16 cellular contexts compared by ENCODE assay signal in the genomic region with DNA sequence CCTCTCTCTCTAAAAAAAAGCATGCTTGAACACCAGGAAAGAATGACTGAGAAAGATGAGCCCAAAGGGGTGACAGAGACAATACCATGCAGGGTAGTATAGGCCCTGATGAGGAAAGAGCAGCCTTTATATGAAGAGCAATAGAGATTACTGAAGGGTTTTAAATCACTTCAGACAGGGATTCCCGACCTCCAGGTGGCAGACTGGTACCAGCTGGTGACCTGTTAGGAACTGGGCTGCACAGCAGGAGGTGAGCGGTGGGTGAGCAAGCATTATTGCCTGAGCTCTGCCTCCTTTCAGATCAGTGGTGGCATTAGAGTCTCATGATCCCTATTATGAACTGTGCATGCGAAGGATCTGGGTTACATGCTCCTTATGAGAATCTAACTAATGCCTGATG. TPM values are rescaled to one million over a fixed set of nuclear protein-coding genes. Genes with fewer than 3 reads are reported as not detected.
DNase-seq lines count a peak whose midpoint lies in the region; TF ChIP-seq lines count a peak whose summit lies in the region.
"Had no signal": no experiment of that assay in that cellular context is flagged by ENCODE, and none has a peak within 500 bp of the region (broad histone marks: within the 10 kb centered on the region; RNA-seq: fewer than 3 reads in every experiment).

No MANE protein-coding gene starts in this region.

- H3K4me3 Mint-ChIP-seq in activated naive CD4-positive, alpha-beta T cell treated with anti-CD3 and anti-CD28 coated beads for 36 hours, result no peak overlapping the region
- no peak overlapping the region for H3K4me3 Mint-ChIP-seq in activated naive CD4-positive, alpha-beta T cell treated with anti-CD3 and anti-CD28 coated beads, Interleukin-2, amount 10 ng/mL, durations not matched to agents 7 days and 5 days
- H3K4me3 Mint-ChIP-seq in type B pancreatic cell, result no peak overlapping the region
- H3K4me3 Mint-ChIP-seq: HFFc6 had no signal

- no peak overlapping the region for H3K27ac ChIP-seq in VCaP
- H3K27ac ChIP-seq: A549, PC-9 had no signal

- CTCF ChIA-PET in activated naive CD4-positive, alpha-beta T cell treated with anti-CD3 and anti-CD28 coated beads for 36 hours (lab: Charles Lee), result no interaction called here
- CTCF ChIA-PET in activated naive CD4-positive, alpha-beta T cell treated with anti-CD3 and anti-CD28 coated beads, Interleukin-2, amount 10 ng/mL, durations not matched to agents 7 days and 5 days (lab: Charles Lee), result no interaction called here

- no peak overlapping the region for H3K4me3 ChIP-seq in LNCaP clone FGC (ENCODE audit: low read depth, low read length)
- H3K4me3 ChIP-seq: A549, PC-9 had no signal

- peaks cover 1% of the 10 kb centered on the region for H3K4me1 Mint-ChIP-seq in activated naive CD4-positive, alpha-beta T cell treated with anti-CD3 and anti-CD28 coated beads for 36 hours (ENCODE audit: low read depth)
- H3K4me1 Mint-ChIP-seq in activated naive CD4-positive, alpha-beta T cell treated with anti-CD3 and anti-CD28 coated beads, Interleukin-2, amount 10 ng/mL, durations not matched to agents 7 days and 5 days, result peaks cover 1% of the 10 kb centered on the region
- no peaks in the 10 kb centered on the region for H3K4me1 Mint-ChIP-seq in type B pancreatic cell (ENCODE audit: unreplicated experiment)

- peaks cover 86% of the 10 kb centered on the region for H3K36me3 Mint-ChIP-seq in activated naive CD4-positive, alpha-beta T cell treated with anti-CD3 and anti-CD28 coated beads for 36 hours (ENCODE audit: low read depth)
- peaks cover 80% of the 10 kb centered on the region for H3K36me3 Mint-ChIP-seq in activated naive CD4-positive, alpha-beta T cell treated with anti-CD3 and anti-CD28 coated beads, Interleukin-2, amount 10 ng/mL, durations not matched to agents 7 days and 5 days
- peaks cover 50% of the 10 kb centered on the region for H3K36me3 Mint-ChIP-seq in type B pancreatic cell

- H3K27me3 Mint-ChIP-seq in activated naive CD4-positive, alpha-beta T cell treated with anti-CD3 and anti-CD28 coated beads for 36 hours (ENCODE audit: low read depth), result no peaks in the 10 kb centered on the region
- H3K27me3 Mint-ChIP-seq in activated naive CD4-positive, alpha-beta T cell treated with anti-CD3 and anti-CD28 coated beads, Interleukin-2, amount 10 ng/mL, durations not matched to agents 7 days and 5 days, result no peaks in the 10 kb centered on the region
- no peaks in the 10 kb centered on the region for H3K27me3 Mint-ChIP-seq in type B pancreatic cell

- intact Hi-C loops in activated naive CD4-positive, alpha-beta T cell treated with anti-CD3 and anti-CD28 coated beads for 36 hours (cut with micrococcal nuclease), result no loop called here

- 0 out of 2 replicates have a peak, but pooled peaks have one; percentile 2 for TF ChIP-seq CTCF in LNCaP clone FGC (IDR thresholded peaks at IDR 0.05; ENCODE audit: control insufficient read depth, extremely low read depth, insufficient read depth)
- TF ChIP-seq CTCF in VCaP (conservative IDR thresholded peaks at IDR 0.05), result 0 out of 2 replicates have a peak, but pooled peaks have one; percentile 7
- TF ChIP-seq CTCF in type B pancreatic cell (conservative IDR thresholded peaks at IDR 0.05), result no peak

- peaks cover 26% of the 10 kb centered on the region for H3K9me3 Mint-ChIP-seq in activated naive CD4-positive, alpha-beta T cell treated with anti-CD3 and anti-CD28 coated beads for 36 hours
- peaks cover 28% of the 10 kb centered on the region for H3K9me3 Mint-ChIP-seq in activated naive CD4-positive, alpha-beta T cell treated with anti-CD3 and anti-CD28 coated beads, Interleukin-2, amount 10 ng/mL, durations not matched to agents 7 days and 5 days
- H3K9me3 Mint-ChIP-seq in type B pancreatic cell, result peaks cover 5% of the 10 kb centered on the region

- H3K27ac Mint-ChIP-seq in activated naive CD4-positive, alpha-beta T cell treated with anti-CD3 and anti-CD28 coated beads for 36 hours, result no peak overlapping the region
- H3K27ac Mint-ChIP-seq in activated naive CD4-positive, alpha-beta T cell treated with anti-CD3 and anti-CD28 coated beads, Interleukin-2, amount 10 ng/mL, durations not matched to agents 7 days and 5 days, result no peak overlapping the region
- H3K27ac Mint-ChIP-seq in type B pancreatic cell, result no peak overlapping the region
- H3K27ac Mint-ChIP-seq: HFFc6 had no signal

- DNase-seq in activated naive CD4-positive, alpha-beta T cell treated with anti-CD3 and anti-CD28 coated beads for 36 hours, result peak; percentile 16
- DNase-seq in activated naive CD4-positive, alpha-beta T cell treated with anti-CD3 and anti-CD28 coated beads, Interleukin-2, amount 10 ng/mL, durations not matched to agents 7 days and 5 days, result no peak
- no peak for DNase-seq in LNCaP clone FGC (ENCODE audit: low read depth)
- DNase-seq in retina, result peak; percentile 6
- DNase-seq in RKO (ENCODE audit: low spot score), result no peak
- no peak for DNase-seq in type B pancreatic cell (ENCODE audit: extremely low spot score, unreplicated experiment)
- no peak for DNase-seq in germinal center (ENCODE audit: low spot score)
- DNase-seq: DND-41, HFFc6, MM.1S, NCI-H1092 treated with DMSO at 0.1 percent for 48 hours, NCI-H226, NCI-H526 treated with DMSO at 0.1 percent for 48 hours, PC-9 had no signal

RNA-seq across cellular contexts. Expression of gene GTF2B, which starts 30.8 kb away (rescaled TPM):
- 10 to 100 TPM; 35.2 to 36.1 TPM for total RNA-seq in activated naive CD4-positive, alpha-beta T cell treated with anti-CD3 and anti-CD28 coated beads for 36 hours
- total RNA-seq in type B pancreatic cell (ENCODE audit: low replicate concordance), result 27.5 and 31.0 TPM in 2 replicates

Comparison
In these comparisons a context has a peak if more than half of its experiments do, and no peak if none do; other contexts are left out.
1. DNase-seq: peak in activated naive CD4-positive, alpha-beta T cell treated with anti-CD3 and anti-CD28 coated beads for 36 hours (single experiment) and retina (single experiment); none in activated naive CD4-positive, alpha-beta T cell treated with anti-CD3 and anti-CD28 coated beads, Interleukin-2, amount 10 ng/mL, durations not matched to agents 7 days and 5 days (single experiment), LNCaP clone FGC (single experiment), RKO (single experiment), type B pancreatic cell (single experiment) and germinal center (single experiment).